Comparison of ENCODE assay signal across 26 cellular contexts in the genomic region with DNA sequence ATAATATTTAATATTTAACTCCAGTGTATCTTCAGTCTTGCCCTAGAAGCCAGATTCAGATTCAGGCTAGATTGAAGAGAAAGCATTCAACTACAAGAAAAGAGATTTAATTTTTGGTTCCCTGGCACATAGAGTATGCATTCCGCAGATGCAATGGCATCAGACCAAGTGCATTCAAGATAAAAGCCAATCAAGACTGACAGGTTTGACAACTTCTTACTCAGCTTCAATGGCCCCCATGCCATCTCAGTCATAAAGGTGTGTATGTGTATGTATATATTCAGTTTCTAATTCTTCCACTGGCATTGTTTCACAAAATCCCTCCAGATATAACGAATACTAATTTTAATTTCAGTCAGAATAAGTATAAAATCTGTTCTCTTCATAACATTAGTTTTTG.
"Had no signal": no experiment of that assay in that cellular context is flagged by ENCODE, and none has a peak within 500 bp of the region (broad histone marks: within the 10 kb centered on the region; RNA-seq: fewer than 3 reads in every experiment).

No MANE protein-coding gene starts in this region.

- H3K27ac Mint-ChIP-seq: activated CD8-positive, alpha-beta T cell treated with anti-CD3 and anti-CD28 coated beads, Interleukin-2, amount 10 ng/mL, durations not matched to agents 7 days and 5 days; activated naive CD8-positive, alpha-beta T cell treated with anti-CD3 and anti-CD28 coated beads, Interleukin-2, amount 10 ng/mL, durations not matched to agents 7 days and 5 days had no signal

- H3K36me3 ChIP-seq: adrenal gland, breast epithelium, Peyer's patch, SJCRH30, WERI-Rb-1 had no signal

- H3K4me3 Mint-ChIP-seq: activated CD8-positive, alpha-beta T cell treated with anti-CD3 and anti-CD28 coated beads, Interleukin-2, amount 10 ng/mL, durations not matched to agents 7 days and 5 days; activated naive CD8-positive, alpha-beta T cell treated with anti-CD3 and anti-CD28 coated beads, Interleukin-2, amount 10 ng/mL, durations not matched to agents 7 days and 5 days had no signal

- H3K9me2 ChIP-seq: SK-N-SH had no signal

- H3K4me2 ChIP-seq: SK-N-SH had no signal

- H3K27ac ChIP-seq: adrenal gland, breast epithelium, Peyer's patch, RWPE1, SJCRH30, WERI-Rb-1 had no signal

- H3K9me3 ChIP-seq: adrenal gland, breast epithelium, Peyer's patch, SJCRH30, SK-N-SH had no signal

- DNase-seq: activated CD4-positive, alpha-beta T cell treated with anti-CD3 and anti-CD28 coated beads for 4 hours; activated CD8-positive, alpha-beta memory T cell treated with anti-CD3 and anti-CD28 coated beads, Interleukin-2, amount 50 U/mL, for 48 hours; activated CD8-positive, alpha-beta T cell treated with anti-CD3 and anti-CD28 coated beads, Interleukin-2, amount 10 ng/mL, durations not matched to agents 7 days and 5 days; activated naive CD4-positive, alpha-beta T cell treated with anti-CD3 and anti-CD28 coated beads, Interleukin-2, amount 50 U/mL, for 16 hours; activated naive CD8-positive, alpha-beta T cell treated with anti-CD3 and anti-CD28 coated beads, Interleukin-2, amount 10 ng/mL, durations not matched to agents 7 days and 5 days; activated T-cell treated with anti-CD3 and anti-CD28 coated beads, Interleukin-2, amount 50 U/mL, for 1 hour; adrenal gland; anterior cingulate cortex; central memory CD4-positive, alpha-beta T cell; Karpas-422; NCI-H1048; NCI-H146; NCI-H187 treated with DMSO at 0.1 percent for 48 hours; NCI-H446; NCI-H526; NK-92 treated with Interleukin-12 subunit alpha and Interleukin-12 subunit beta, amount 100 ng/mL, for 24 hours; OCI-M1; Peyer's patch; Right ventricle myocardium superior; SJCRH30; SK-N-SH; T-helper 1 cell; WERI-Rb-1 had no signal

- H3K36me3 Mint-ChIP-seq: activated naive CD8-positive, alpha-beta T cell treated with anti-CD3 and anti-CD28 coated beads, Interleukin-2, amount 10 ng/mL, durations not matched to agents 7 days and 5 days had no signal

- ATAC-seq: activated CD4-positive, CD25-positive, alpha-beta regulatory T cell treated with anti-CD3 and anti-CD28 coated beads, Interleukin-2, amount 50 U/mL, for 24 hours; activated CD8-positive, alpha-beta T cell treated with anti-CD3 and anti-CD28 coated beads, Interleukin-2, amount 10 ng/mL, durations not matched to agents 7 days and 5 days had no signal

- H3K27me3 ChIP-seq: adrenal gland, breast epithelium, Peyer's patch, SJCRH30 had no signal

- H3K4me1 ChIP-seq: adrenal gland, breast epithelium, SJCRH30 had no signal

- H3K4me3 ChIP-seq: adrenal gland, breast epithelium, Peyer's patch, SJCRH30 had no signal

- H3K27me3 Mint-ChIP-seq: activated naive CD8-positive, alpha-beta T cell treated with anti-CD3 and anti-CD28 coated beads, Interleukin-2, amount 10 ng/mL, durations not matched to agents 7 days and 5 days had no signal

- H3K4me1 Mint-ChIP-seq: activated naive CD8-positive, alpha-beta T cell treated with anti-CD3 and anti-CD28 coated beads, Interleukin-2, amount 10 ng/mL, durations not matched to agents 7 days and 5 days had no signal

- H3K9me3 Mint-ChIP-seq: activated naive CD8-positive, alpha-beta T cell treated with anti-CD3 and anti-CD28 coated beads, Interleukin-2, amount 10 ng/mL, durations not matched to agents 7 days and 5 days had no signal

- H3K9ac ChIP-seq: SK-N-SH had no signal
